Comparison of ENCODE assay signal across 9 cellular contexts in genomic region chr10:62054408-62054807, GRCh38.
DNase-seq lines count a peak whose midpoint lies in the region; ATAC-seq, FAIRE-seq and TF ChIP-seq lines count a peak whose summit lies in the region.
"Had no signal": no experiment of that assay in that cellular context is flagged by ENCODE, and none has a peak within 500 bp of the region (broad histone marks: within the 10 kb centered on the region; RNA-seq: fewer than 3 reads in every experiment).

No MANE protein-coding gene starts in this region.

- H2BK15ac ChIP-seq in mesenchymal stem cell (ENCODE audit: low read depth, poor library complexity, severe bottlenecking): no peak overlapping the region

- peaks cover 2% of the 10 kb centered on the region for H3K4me1 ChIP-seq in mesenchymal stem cell (ENCODE audit: control insufficient read depth, insufficient read depth, low read depth, low read length)

- H3K9me3 ChIP-seq in SK-N-MC (ENCODE audit: low read depth, low read length): no peaks in the 10 kb centered on the region
- H3K9me3 ChIP-seq in mesenchymal stem cell (ENCODE audit: control insufficient read depth, low read length): no peaks in the 10 kb centered on the region

- H3K4ac ChIP-seq in mesenchymal stem cell (ENCODE audit: low read depth in 1 of 2, low read length in 2 of 2): no peak overlapping the region

- peak overlapping the region; percentile 41 for H3K4me3 ChIP-seq in AG10803 (ENCODE audit: low read length)
- H3K4me3 ChIP-seq in SK-N-MC: no peak overlapping the region
- peak overlapping the region in 1 of 2 experiments; percentile 71 for H3K4me3 ChIP-seq in mesenchymal stem cell (ENCODE audit: insufficient read depth in 1 of 2, low read depth in 1 of 2, low read length in 2 of 2)

- H2AK5ac ChIP-seq in mesenchymal stem cell (ENCODE audit: low read length, severe bottlenecking): no peak overlapping the region

- H3K79me1 ChIP-seq in mesenchymal stem cell (replicated peaks; ENCODE audit: low read length, poor library complexity, severe bottlenecking): peaks cover 7% of the 10 kb centered on the region

- H4K91ac ChIP-seq in mesenchymal stem cell (ENCODE audit: low read length): no peak overlapping the region

- H2AFZ ChIP-seq in mesenchymal stem cell (ENCODE audit: low read depth, low read length): no peak overlapping the region

- H3K9ac ChIP-seq in SK-N-MC (ENCODE audit: insufficient read length) (no peak overlapping the region), mesenchymal stem cell (ENCODE audit: low read length) (peak overlapping the region; percentile 84)

- H3K4me2 ChIP-seq in mesenchymal stem cell (ENCODE audit: low read length, poor library complexity, severe bottlenecking): no peak overlapping the region

- H2BK120ac ChIP-seq in mesenchymal stem cell (ENCODE audit: low read depth, low read length): no peak overlapping the region

- H2BK12ac ChIP-seq in mesenchymal stem cell (ENCODE audit: low read length in 2 of 2): no peak overlapping the region

- ATAC-seq in GM19351 (IDR thresholded peaks at IDR 0.05; ENCODE audit: unreplicated experiment): peak; percentile 37
- ATAC-seq in HG03457 (IDR thresholded peaks at IDR 0.05; ENCODE audit: unreplicated experiment): no peak

- DNase-seq in AG10803 (ENCODE audit: low read depth) (no peak), SK-N-MC (ENCODE audit: low read depth, low spot score) (no peak), mesenchymal stem cell (no peak), cerebellar cortex (ENCODE audit: low spot score) (no peak), NOMO-1 (lab: John Stamatoyannopoulos, UW; ENCODE audit: unreplicated experiment in 2 of 2) (no peak), urothelium cell line (ENCODE audit: low spot score) (no peak)
- DNase-seq: KBM-7 had no signal

- peak overlapping the region in 1 of 2 experiments; percentile 31 for H3K18ac ChIP-seq in mesenchymal stem cell (ENCODE audit: low read depth in 1 of 2, low read length in 2 of 2)

- no peak overlapping the region for H3K23ac ChIP-seq in mesenchymal stem cell (ENCODE audit: low read length in 2 of 2)

- TF ChIP-seq CTCF in AG10803 (conservative IDR thresholded peaks at IDR 0.05; ENCODE audit: low read length): no peak

- H4K8ac ChIP-seq in mesenchymal stem cell (ENCODE audit: low read length): no peak overlapping the region

- H2BK5ac ChIP-seq in mesenchymal stem cell (ENCODE audit: low read depth, low read length, poor library complexity, severe bottlenecking): no peak overlapping the region

- H3K27ac ChIP-seq in SK-N-MC (0 out of 2 replicates have a peak overlapping the region, but pooled peaks have one; percentile 71), mesenchymal stem cell (ENCODE audit: low read length, poor library complexity, severe bottlenecking) (no peak overlapping the region)

- H3K36me3 ChIP-seq in SK-N-MC (ENCODE audit: insufficient read depth, low read length) (peaks cover 16% of the 10 kb centered on the region; the same call in 1 of the 2 replicates), mesenchymal stem cell (ENCODE audit: control insufficient read depth in 1 of 2, insufficient read depth in 2 of 2, low read depth in 1 of 2, low read length in 2 of 2) (peaks cover 7 to 87% of the 10 kb centered on the region in 2 experiments)

- no peak for FAIRE-seq in urothelium cell line (lab: Jason Lieb, UNC)

- no peaks in the 10 kb centered on the region for H3K27me3 ChIP-seq in mesenchymal stem cell (ENCODE audit: control insufficient read depth in 1 of 2, insufficient read depth in 1 of 2, low read length in 2 of 2)

- H3K14ac ChIP-seq in mesenchymal stem cell (ENCODE audit: low read length in 2 of 2): no peak overlapping the region
